25 cellular contexts compared by ENCODE assay signal in the genomic region with DNA sequence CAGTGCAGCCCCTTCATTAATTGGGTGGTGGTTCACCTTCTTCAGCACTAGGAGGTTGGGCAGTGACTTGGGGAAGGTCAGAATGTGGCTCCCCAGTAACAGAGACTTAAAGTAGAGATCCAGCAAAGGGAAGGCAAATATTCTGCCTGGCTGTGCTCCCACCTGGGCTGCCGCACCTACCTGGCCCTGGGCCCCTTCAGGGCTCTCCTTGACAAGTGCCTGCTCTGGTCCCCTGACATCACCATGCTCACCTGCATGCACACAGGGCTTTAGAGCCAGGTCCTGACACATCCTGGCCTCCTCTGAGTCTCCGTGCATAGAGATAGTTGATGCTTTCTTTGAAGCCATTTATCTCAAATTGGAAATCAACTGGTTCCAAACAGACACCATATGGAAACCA. TPM values are rescaled to one million over a fixed set of nuclear protein-coding genes. Genes with fewer than 3 reads are reported as not detected.
DNase-seq lines count a peak whose midpoint lies in the region; ATAC-seq, FAIRE-seq and TF ChIP-seq lines count a peak whose summit lies in the region.
"Had no signal": no experiment of that assay in that cellular context is flagged by ENCODE, and none has a peak within 500 bp of the region (broad histone marks: within the 10 kb centered on the region; RNA-seq: fewer than 3 reads in every experiment).

No MANE protein-coding gene starts in this region.

- no peak for FAIRE-seq in HepG2 (lab: Jason Lieb, UNC)
- FAIRE-seq: G401.6, GM18507, H1 had no signal

- no peak overlapping the region for H3K4me3 Mint-ChIP-seq in osteocyte (ENCODE audit: unreplicated experiment)
- H3K4me3 Mint-ChIP-seq: CD8-positive, alpha-beta T cell had no signal

- H3K27me3 Mint-ChIP-seq in osteocyte (ENCODE audit: unreplicated experiment) = peaks cover 9% of the 10 kb centered on the region

- WGBS in liver = 45% methylated on average over 2 of the region's 2 CpGs
- 29% methylated on average over 2 of the region's 2 CpGs for WGBS in HepG2 (ENCODE audit: low lambda C conversion rate)
- 43% methylated on average over 1 of the region's 2 CpGs for WGBS in right lobe of liver (ENCODE audit: insufficient coverage, low coverage, low lambda C conversion rate, missing lambda C conversion rate)

- peaks cover 4% of the 10 kb centered on the region for H3K4me1 Mint-ChIP-seq in osteocyte (ENCODE audit: unreplicated experiment)

- no peak overlapping the region for H3K9ac ChIP-seq in liver (ENCODE audit: low read depth in 1 of 2, low read length in 2 of 2)
- H3K9ac ChIP-seq in HepG2 (ENCODE audit: insufficient read depth, low read depth, low read length) = no peak overlapping the region

- BruUV-seq in HepG2 (replicated peaks; lab: Mats Ljungman, UMichigan) = no TSS peak

- H3K27me3 ChIP-seq in liver (ENCODE audit: control insufficient read depth in 4 of 4, insufficient read depth in 4 of 4, low read length in 3 of 4) (no peaks in the 10 kb centered on the region), HepG2 (ENCODE audit: control insufficient read depth in 1 of 2, insufficient read depth in 2 of 2, low read length in 2 of 2) (peaks cover 0 to 1% of the 10 kb centered on the region in 2 experiments; a peak in 1 of 5 replicates), right lobe of liver (no peaks in the 10 kb centered on the region)
- H3K27me3 ChIP-seq: SJCRH30 had no signal

- H3K79me2 ChIP-seq in HepG2 (ENCODE audit: insufficient read depth, low read length) = no peaks in the 10 kb centered on the region

- no peak for TF ChIP-seq RAD21 in liver (IDR thresholded peaks at IDR 0.05)
- TF ChIP-seq RAD21 in HepG2 (CRISPR knock-in tag; IDR thresholded peaks at IDR 0.05) = no peak

- no peak for TF ChIP-seq POLR2A in HepG2 (IDR thresholded peaks at IDR 0.05; ENCODE audit: insufficient read depth in 1 of 2, low read depth in 2 of 2, low read length in 2 of 2)
- TF ChIP-seq POLR2A in right lobe of liver (IDR thresholded peaks at IDR 0.05) = no peak

- ATAC-seq in HepG2 (no peak), right lobe of liver (peak; percentile 7 to 24 (median 15)), HG03159 (IDR thresholded peaks at IDR 0.05; ENCODE audit: unreplicated experiment) (no peak)
- ATAC-seq: CD8-positive, alpha-beta T cell; Panc1 had no signal

- H3K4me2 ChIP-seq in HepG2 (ENCODE audit: low read depth, low read length) = no peak overlapping the region

- POLR2A ChIA-PET in HepG2 (lab: Yijun Ruan, JAX) = no interaction called here

- no peak overlapping the region for H3K27ac Mint-ChIP-seq in osteocyte (ENCODE audit: unreplicated experiment)
- H3K27ac Mint-ChIP-seq: CD8-positive, alpha-beta T cell had no signal

- H3K36me3 ChIP-seq in liver (ENCODE audit: control insufficient read depth in 4 of 4, insufficient read depth in 3 of 4, low read depth in 1 of 4, low read length in 3 of 4) (no peaks in the 10 kb centered on the region), HepG2 (replicated peaks in 1 of 2; ENCODE audit: control insufficient read depth in 1 of 2, insufficient read depth in 2 of 2, low read length in 2 of 2) (no peaks in the 10 kb centered on the region), right lobe of liver (no peaks in the 10 kb centered on the region)
- H3K36me3 ChIP-seq: SJCRH30 had no signal

- TF ChIP-seq EP300 in HepG2 (IDR thresholded peaks at IDR 0.05; ENCODE audit: low read depth in 2 of 2, low read length in 2 of 2) = no peak
- TF ChIP-seq EP300 in HepG2 (CRISPR knock-in tag; IDR thresholded peaks at IDR 0.05; ENCODE audit: borderline replicate concordance) = no peak

- intact Hi-C loops in HepG2 (cut with micrococcal nuclease; ENCODE audit: unreplicated experiment) = no loop called here
- intact Hi-C loops in right lobe of liver (cut with DNase I) = no loop called here

- H3K27ac ChIP-seq in liver (ENCODE audit: low read depth in 1 of 2, low read length in 2 of 2) (peak overlapping the region; percentile 8 to 67), HepG2 (ENCODE audit: extremely low read length, insufficient read depth, low read length) (no peak overlapping the region), right lobe of liver (no peak overlapping the region)
- H3K27ac ChIP-seq: SJCRH30 had no signal

- peak overlapping the region; percentile 36 to 79 (median 44) for H3K4me3 ChIP-seq in liver (ENCODE audit: low read depth in 1 of 3, low read length in 3 of 3)
- no peak overlapping the region for H3K4me3 ChIP-seq in HepG2 (replicated peaks in 1 of 3; ENCODE audit: insufficient read depth in 1 of 3, low read depth in 2 of 3, low read length in 3 of 3)
- peak overlapping the region in 2 of 3 donors; percentile 40 to 52 for H3K4me3 ChIP-seq in right lobe of liver
- H3K4me3 ChIP-seq: SJCRH30 had no signal

- no peak for TF ChIP-seq CTCF in liver (IDR thresholded peaks at IDR 0.05; ENCODE audit: low read depth, low read length, missing input control)
- TF ChIP-seq CTCF in HepG2 (CRISPR knock-in tag; IDR thresholded peaks at IDR 0.05) = no peak
- no peak for TF ChIP-seq CTCF in right lobe of liver (IDR thresholded peaks at IDR 0.05)
- TF ChIP-seq CTCF in osteocyte (IDR thresholded peaks at IDR 0.05) = no peak

- H3K4me1 ChIP-seq in liver (ENCODE audit: control insufficient read depth in 4 of 4, insufficient read depth in 4 of 4, low read length in 3 of 4) = peaks cover 7 to 44% (median 25%) of the 10 kb centered on the region in 4 donors
- H3K4me1 ChIP-seq in HepG2 (ENCODE audit: insufficient read depth, low read length) = peaks cover 9% of the 10 kb centered on the region
- H3K4me1 ChIP-seq in right lobe of liver = peaks cover 0 to 34% (median 5%) of the 10 kb centered on the region in 4 donors
- H3K4me1 ChIP-seq: SJCRH30 had no signal

- in situ Hi-C loops in HepG2 (cut with HindIII; ENCODE audit: extremely low pct_ligation_motif_present, low pct_unique_long_range_greater_than_20kb) = no loop called here

- DNase-seq in HepG2 (ENCODE audit: low spot score) (no peak), right lobe of liver (no peak), osteocyte (ENCODE audit: extremely low spot score, unreplicated experiment) (peak; percentile 57), GM03348 (ENCODE audit: low spot score) (no peak), T-helper 9 cell (no peak), NCI-H345 (lab: John Stamatoyannopoulos, UW) (no peak)
- DNase-seq: 8988T; C1 segment of cervical spinal cord; CD8-positive, alpha-beta T cell; DMS153; Karpas-422; MV-4-11; NCI-H1105 treated with DMSO at 0.1 percent for 48 hours; NCI-H2029 treated with DMSO at 0.1 percent for 48 hours; NCI-H226; NCI-H524; NCI-H82; SJCRH30 had no signal

- H4K20me1 ChIP-seq in HepG2 (ENCODE audit: insufficient read depth, low read length) = no peaks in the 10 kb centered on the region

- no peaks in the 10 kb centered on the region for H3K9me3 Mint-ChIP-seq in osteocyte (ENCODE audit: unreplicated experiment)
- H3K9me3 Mint-ChIP-seq: CD8-positive, alpha-beta T cell had no signal

- H3K9me3 ChIP-seq in liver (ENCODE audit: control insufficient read depth in 4 of 4, low read length in 3 of 4) (no peaks in the 10 kb centered on the region), HepG2 (ENCODE audit: low read length) (no peaks in the 10 kb centered on the region), right lobe of liver (no peaks in the 10 kb centered on the region)
- H3K9me3 ChIP-seq: SJCRH30 had no signal

- H3K36me3 Mint-ChIP-seq in osteocyte (ENCODE audit: unreplicated experiment) = no peaks in the 10 kb centered on the region
- H3K36me3 Mint-ChIP-seq: CD8-positive, alpha-beta T cell had no signal

- CTCF ChIA-PET in HepG2 (lab: Yijun Ruan, JAX; ENCODE audit: low intra/inter-chr PET ratio, low total read pairs) = no interaction called here

- H2AFZ ChIP-seq in HepG2 (ENCODE audit: low read length) = no peak overlapping the region

RNA-seq across cellular contexts. Expression of gene CLRN3, which starts 1.8 kb away (rescaled TPM):
- total RNA-seq in liver (1 to 10 TPM in 1 of 2 donors, under 1 TPM in 1; 0.33 to 5.7 TPM), HepG2 (2016; rRNA removed; fragmentation: Illumina TruSeq; extraction: Trizol) (not detected in 2 replicates), right lobe of liver (10 to 100 TPM in 5 of 6 experiments, 1 to 10 TPM in 1; 9.6 to 28.5 (median 18.1) TPM), osteocyte (not detected in 2 replicates)
- polyA plus RNA-seq in liver (10 to 100 TPM in 1 of 2 donors, 1 to 10 TPM in 1; 8.1 to 16.9 TPM), HepG2 (2011; rRNA removed) (not detected in 2 replicates)
- not detected in 2 replicates for total RNA-seq in HepG2 (2016; cell fraction: cytosol; rRNA removed; fragmentation: Illumina TruSeq; extraction: Trizol; ENCODE audit: low read depth)
- not detected in 2 replicates for total RNA-seq in HepG2 (2016; cell fraction: insoluble cytoplasmic fraction; rRNA removed; fragmentation: Illumina TruSeq; extraction: Trizol)
- not detected in 2 replicates for total RNA-seq in HepG2 (2016; cell fraction: membrane; rRNA removed; fragmentation: Illumina TruSeq; extraction: Trizol)
- not detected in 2 replicates for total RNA-seq in HepG2 (2016; cell fraction: nucleus; rRNA removed; fragmentation: Illumina TruSeq; extraction: Trizol)
- polyA plus RNA-seq in HepG2 (2011; cell fraction: cytosol; rRNA removed) = not detected in 2 replicates
- polyA plus RNA-seq in HepG2 (2011; cell fraction: nucleus; rRNA removed) = not detected in 2 replicates
- polyA plus RNA-seq in HepG2 (2012) = not detected in 2 replicates
- not detected in 2 replicates for polyA plus RNA-seq in HepG2 (2016; cell fraction: cytosol; fragmentation: Illumina TruSeq; extraction: Trizol; ENCODE audit: low read depth)
- not detected in 2 replicates for polyA plus RNA-seq in HepG2 (2016; cell fraction: insoluble cytoplasmic fraction; fragmentation: Illumina TruSeq; extraction: Trizol; ENCODE audit: low read depth)
- not detected in 2 replicates for polyA plus RNA-seq in HepG2 (2016; cell fraction: membrane; fragmentation: Illumina TruSeq; extraction: Trizol; ENCODE audit: low read depth)
- not detected in 2 replicates for polyA plus RNA-seq in HepG2 (2016; cell fraction: nucleus; fragmentation: Illumina TruSeq; extraction: Trizol; ENCODE audit: insufficient read depth, low read depth)
- polyA minus RNA-seq in HepG2 (2011; rRNA and poly(A)+ RNA removed; ENCODE audit: low replicate concordance) = not detected in 2 replicates
- polyA minus RNA-seq in HepG2 (2011; cell fraction: cytosol; rRNA and poly(A)+ RNA removed) = not detected in 2 replicates
- polyA minus RNA-seq in HepG2 (2011; cell fraction: nucleus; rRNA and poly(A)+ RNA removed) = not detected in 2 replicates
- total RNA-seq: CD8-positive, alpha-beta T cell; H1; M059J; SJCRH30 had no signal
- polyA plus RNA-seq: H1 had no signal

RNA-seq across cellular contexts. Expression of gene PTPRE, which starts 16.0 kb away (rescaled TPM):
- total RNA-seq in liver = 10 to 100 TPM in 1 of 2 donors, 1 to 10 TPM in 1; 4.0 to 12.5 TPM
- polyA plus RNA-seq in liver = 1 to 10 TPM; 1.5 to 3.5 TPM
- 0.02 TPM in 1 of 2 replicates, not detected in the other for total RNA-seq in HepG2 (2016; rRNA removed; fragmentation: Illumina TruSeq; extraction: Trizol)
- not detected in 2 replicates for total RNA-seq in HepG2 (2016; cell fraction: cytosol; rRNA removed; fragmentation: Illumina TruSeq; extraction: Trizol; ENCODE audit: low read depth)
- not detected in 2 replicates for total RNA-seq in HepG2 (2016; cell fraction: insoluble cytoplasmic fraction; rRNA removed; fragmentation: Illumina TruSeq; extraction: Trizol)
- not detected in 2 replicates for total RNA-seq in HepG2 (2016; cell fraction: membrane; rRNA removed; fragmentation: Illumina TruSeq; extraction: Trizol)
- 0.09 TPM in 1 of 2 replicates, not detected in the other for total RNA-seq in HepG2 (2016; cell fraction: nucleus; rRNA removed; fragmentation: Illumina TruSeq; extraction: Trizol)
- 0.01 and 0.04 TPM in 2 replicates for polyA plus RNA-seq in HepG2 (2011; rRNA removed)
- polyA plus RNA-seq in HepG2 (2011; cell fraction: cytosol; rRNA removed) = not detected in 2 replicates
- polyA plus RNA-seq in HepG2 (2011; cell fraction: nucleus; rRNA removed) = 0.19 TPM in 1 of 2 replicates, not detected in the other
- polyA plus RNA-seq in HepG2 (2012) = not detected in 2 replicates
- not detected in 2 replicates for polyA plus RNA-seq in HepG2 (2016; cell fraction: cytosol; fragmentation: Illumina TruSeq; extraction: Trizol; ENCODE audit: low read depth)
- not detected in 2 replicates for polyA plus RNA-seq in HepG2 (2016; cell fraction: insoluble cytoplasmic fraction; fragmentation: Illumina TruSeq; extraction: Trizol; ENCODE audit: low read depth)
- not detected in 2 replicates for polyA plus RNA-seq in HepG2 (2016; cell fraction: membrane; fragmentation: Illumina TruSeq; extraction: Trizol; ENCODE audit: low read depth)
- polyA plus RNA-seq in HepG2 (2016; cell fraction: nucleus; fragmentation: Illumina TruSeq; extraction: Trizol; ENCODE audit: insufficient read depth, low read depth) = not detected in 2 replicates
- 0.04 and 4.6 TPM in 2 replicates for polyA minus RNA-seq in HepG2 (2011; rRNA and poly(A)+ RNA removed; ENCODE audit: low replicate concordance)
- not detected in 2 replicates for polyA minus RNA-seq in HepG2 (2011; cell fraction: cytosol; rRNA and poly(A)+ RNA removed)
- polyA minus RNA-seq in HepG2 (2011; cell fraction: nucleus; rRNA and poly(A)+ RNA removed) = not detected in 2 replicates
- 1 to 10 TPM; 2.3 to 9.2 (median 2.7) TPM for total RNA-seq in right lobe of liver
- 1.2 and 1.3 TPM in 2 replicates for total RNA-seq in osteocyte

Comparison
In these comparisons a context has a peak if more than half of its experiments do, and no peak if none do; other contexts are left out.
1. H3K27ac ChIP-seq: peak in liver (2 of 2); none in HepG2 (single experiment) and right lobe of liver (0 of 3).
2. H3K4me3 ChIP-seq: peak in liver (3 of 3) and right lobe of liver (2 of 3); none in HepG2 (0 of 3).
3. ATAC-seq: peak in right lobe of liver (4 of 4); none in HepG2 (single experiment) and HG03159 (single experiment).